ENCODE assay signal across 8 cellular contexts in genomic region chr12:26113853-26114719, GRCh38. TPM values are rescaled to one million over a fixed set of nuclear protein-coding genes. Genes with fewer than 3 reads are reported as not detected.
DNase-seq lines count a peak whose midpoint lies in the region; ATAC-seq and TF ChIP-seq lines count a peak whose summit lies in the region.

No MANE protein-coding gene starts in this region.

- ATAC-seq in GM21423 (IDR thresholded peaks at IDR 0.05; ENCODE audit: unreplicated experiment) (peak; percentile 68), omental fat pad (ENCODE audit: low FRiP score) (peak; percentile 87)

- H3K27me3 Mint-ChIP-seq in activated naive CD8-positive, alpha-beta T cell: peaks cover 23% of the 10 kb centered on the region
- H3K27me3 Mint-ChIP-seq in glutamatergic neuron (ENCODE audit: unreplicated experiment): peaks cover 3% of the 10 kb centered on the region

- peaks cover 11% of the 10 kb centered on the region for H3K4me1 Mint-ChIP-seq in activated naive CD8-positive, alpha-beta T cell (ENCODE audit: low read depth)
- H3K4me1 Mint-ChIP-seq in glutamatergic neuron (ENCODE audit: low read depth, unreplicated experiment): peaks cover 32% of the 10 kb centered on the region

- H3K4me3 ChIP-seq in HUES6 (ENCODE audit: low read depth, low read length) (peak overlapping the region; percentile 66), testis (peak overlapping the region; percentile 65 to 77)

- H3K27ac Mint-ChIP-seq in activated naive CD8-positive, alpha-beta T cell: peak overlapping the region; percentile 67
- peak overlapping the region; percentile 85 for H3K27ac Mint-ChIP-seq in glutamatergic neuron (ENCODE audit: unreplicated experiment)

- TF ChIP-seq CTCF in glutamatergic neuron (IDR thresholded peaks at IDR 0.05; ENCODE audit: partially characterized antibody, unreplicated experiment) (peak; percentile 49), omental fat pad (IDR thresholded peaks at IDR 0.05) (no peak), testis (IDR thresholded peaks at IDR 0.05) (no peak)

- H3K27me3 ChIP-seq in HUES6 (ENCODE audit: control insufficient read depth, insufficient read depth, low read length) (peaks cover 25% of the 10 kb centered on the region), testis (no peaks in the 10 kb centered on the region)

- intact Hi-C loops in testis (cut with DNase I; ENCODE audit: low total_unique reads): no loop called here

- peak; percentile 98 for DNase-seq in DMS53 treated with DMSO at 0.1 percent for 48 hours (lab: John Stamatoyannopoulos, UW; ENCODE audit: unreplicated experiment)
- peak; percentile 58 for DNase-seq in SK-MEL-5 (ENCODE audit: low read depth, low spot score)
- DNase-seq in glutamatergic neuron: peak; percentile 81
- peak; percentile 88 for DNase-seq in omental fat pad (ENCODE audit: low spot score)
- DNase-seq in testis: peak; percentile 94

- H3K9me3 ChIP-seq in HUES6 (ENCODE audit: control insufficient read depth, insufficient read depth, low read depth, low read length) (no peaks in the 10 kb centered on the region), testis (no peaks in the 10 kb centered on the region)

- H3K36me3 ChIP-seq in HUES6 (ENCODE audit: control insufficient read depth, insufficient read depth, low read length) (no peaks in the 10 kb centered on the region), testis (ENCODE audit: low read depth, missing control alignments) (no peaks in the 10 kb centered on the region)

- 1 to 3% methylated on average over 27 to 61 of the region's 72 CpGs for WGBS in testis, 2 donors

- no peaks in the 10 kb centered on the region for H3K9me3 Mint-ChIP-seq in activated naive CD8-positive, alpha-beta T cell (ENCODE audit: low read depth)
- peaks cover 2% of the 10 kb centered on the region for H3K9me3 Mint-ChIP-seq in glutamatergic neuron (ENCODE audit: unreplicated experiment)

- H3K4me1 ChIP-seq in HUES6 (ENCODE audit: control insufficient read depth, insufficient read depth, low read length) (peaks cover 62% of the 10 kb centered on the region), testis (peaks cover 15% of the 10 kb centered on the region)

- in situ Hi-C loops in SK-MEL-5 (cut with HindIII; ENCODE audit: low pct_unique_long_range_greater_than_20kb, low sequenced_read_pairs): no loop called here

- peak overlapping the region; percentile 83 for H3K9ac ChIP-seq in HUES6 (ENCODE audit: low read length)

- peak; percentile 64 for TF ChIP-seq POLR2A in testis (IDR thresholded peaks at IDR 0.05)

- H3K27ac ChIP-seq in HUES6 (ENCODE audit: low read depth, low read length) (peak overlapping the region; percentile 91), testis (peak overlapping the region; percentile 92 to 94)

- H3K4me3 Mint-ChIP-seq in activated naive CD8-positive, alpha-beta T cell: peak overlapping the region; percentile 84
- peak overlapping the region; percentile 93 for H3K4me3 Mint-ChIP-seq in glutamatergic neuron (ENCODE audit: unreplicated experiment)

- no peaks in the 10 kb centered on the region for H3K36me3 Mint-ChIP-seq in activated naive CD8-positive, alpha-beta T cell
- H3K36me3 Mint-ChIP-seq in glutamatergic neuron (ENCODE audit: unreplicated experiment): no peaks in the 10 kb centered on the region

RNA-seq across cellular contexts. Expression of gene BHLHE41, which starts 10.8 kb away (rescaled TPM):
- 9.5 and 17.7 TPM in 2 replicates for total RNA-seq in SK-MEL-5 (2014; rRNA removed; shearing (Covaris generic))
- 10.5 and 12.2 TPM in 2 replicates for polyA plus RNA-seq in SK-MEL-5 (2015; cell fraction: cytosol; rRNA removed)
- 34.1 and 56.0 TPM in 2 replicates for polyA plus RNA-seq in SK-MEL-5 (2015; cell fraction: nucleus; rRNA removed)
- total RNA-seq in glutamatergic neuron (ENCODE audit: unreplicated experiment) (3.6 TPM), omental fat pad (1 to 10 TPM; 4.6 to 7.5 (median 5.2) TPM), testis (10 to 100 TPM; 13.9 to 23.8 TPM)
- polyA plus RNA-seq in testis (ENCODE audit: insufficient read depth, low read depth, low replicate concordance): 10.0 TPM

Comparison
In these comparisons a context has a peak if more than half of its experiments do, and no peak if none do; other contexts are left out.
1. Peak in every context shown above with its lines: DNase-seq, ATAC-seq, H3K4me3 ChIP-seq and H3K27ac ChIP-seq.